In genomic region chr6:158026054-158026900, GRCh38 we compare ENCODE assay signal across 8 cellular contexts. TPM values are rescaled to one million over a fixed set of nuclear protein-coding genes. Genes with fewer than 3 reads are reported as not detected.
A peak's percentile ranks its signal among the peaks of the same experiment; 100 is the strongest.
DNase-seq lines count a peak whose midpoint lies in the region; ATAC-seq and TF ChIP-seq lines count a peak whose summit lies in the region.

No MANE protein-coding gene starts in this region.

- TF ChIP-seq CTCF in vagina (IDR thresholded peaks at IDR 0.05) = peak; percentile 14 to 62 (median 36)

- H3K36me3 ChIP-seq in SJCRH30 (peaks cover 14% of the 10 kb centered on the region), vagina (no peaks in the 10 kb centered on the region)

- H3K4me3 ChIP-seq in SJCRH30 = no peak overlapping the region
- peak overlapping the region; percentile 21 to 34 for H3K4me3 ChIP-seq in vagina

- H3K4me3 Mint-ChIP-seq in IgD-negative memory B cell = peak overlapping the region; percentile 38 to 85 (median 76)

- peak overlapping the region; percentile 83 to 93 (median 89) for H3K27ac Mint-ChIP-seq in IgD-negative memory B cell

- H3K4me1 ChIP-seq in SJCRH30 (peaks cover 43% of the 10 kb centered on the region), vagina (peaks cover 36% of the 10 kb centered on the region)

- peaks cover 20 to 26% (median 22%) of the 10 kb centered on the region in 3 donors for H3K4me1 Mint-ChIP-seq in IgD-negative memory B cell

- H3K9me3 ChIP-seq in SJCRH30 (replicated peaks) = no peaks in the 10 kb centered on the region
- no peaks in the 10 kb centered on the region for H3K9me3 ChIP-seq in vagina

- DNase-seq in DMS79 treated with DMSO at 0.1 percent for 48 hours (lab: John Stamatoyannopoulos, UW) (peak; percentile 95), SJCRH30 (peak; percentile 84 to 88), glomerular endothelial cell (ENCODE audit: extremely low read depth, low read depth, low spot score) (peak; percentile 91), renal cortical epithelial cell (ENCODE audit: low read depth) (peak; percentile 94), vagina (ENCODE audit: extremely low spot score in 2 of 2) (peak in 1 of 2 donors; percentile 98)
- peak; percentile 82 for DNase-seq in activated naive CD4-positive, alpha-beta T cell treated with Interleukin-2 at 50 U/mL for 16 hours

- no peak for TF ChIP-seq POLR2A in vagina (IDR thresholded peaks at IDR 0.05)

- H3K9me3 Mint-ChIP-seq in IgD-negative memory B cell = no peaks in the 10 kb centered on the region

- peak overlapping the region; percentile 68 for H3K27ac ChIP-seq in SJCRH30
- H3K27ac ChIP-seq in vagina = peak overlapping the region; percentile 91

- peak; percentile 73 for ATAC-seq in GM21576 (IDR thresholded peaks at IDR 0.05; ENCODE audit: unreplicated experiment)

- H3K27me3 Mint-ChIP-seq in IgD-negative memory B cell = no peaks in the 10 kb centered on the region

- no peaks in the 10 kb centered on the region for H3K36me3 Mint-ChIP-seq in IgD-negative memory B cell

- H3K27me3 ChIP-seq in SJCRH30 (no peaks in the 10 kb centered on the region), vagina (no peaks in the 10 kb centered on the region)

- intact Hi-C loops in vagina (cut with DNase I) = no loop called here

RNA-seq across cellular contexts. Expression of gene SYNJ2, which starts 44.6 kb away (rescaled TPM):
- polyA plus RNA-seq in IgD-negative memory B cell = 13.7 TPM
- total RNA-seq in SJCRH30 (2014; rRNA removed; shearing (Covaris generic)) = 32.5 and 33.4 TPM in 2 replicates
- 90.2 and 104 TPM in 2 replicates for total RNA-seq in glomerular endothelial cell
- 13.3 and 14.1 TPM in 2 replicates for total RNA-seq in renal cortical epithelial cell
- 8.3 TPM for total RNA-seq in vagina
